ENCODE assay signal across 13 cellular contexts in the genomic region with DNA sequence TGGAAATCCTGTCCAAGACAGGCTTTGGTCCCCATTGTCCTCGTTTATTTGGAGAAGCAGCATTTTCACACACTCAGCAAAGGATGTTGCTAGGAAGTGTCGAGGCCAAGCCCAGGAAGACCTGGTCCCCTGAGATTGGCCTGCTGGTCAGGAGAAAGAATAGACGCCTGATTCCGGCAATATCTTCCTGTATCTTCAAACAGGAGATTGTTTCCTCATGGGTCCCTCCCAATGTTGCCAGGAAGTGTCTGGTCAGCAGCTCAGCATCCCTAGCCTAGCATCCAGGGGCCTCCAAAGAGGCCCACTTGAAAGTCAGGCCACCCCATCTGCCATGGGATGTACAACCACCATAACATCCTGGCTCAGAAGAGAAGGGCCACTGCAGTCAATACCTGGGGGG. TPM values are rescaled to one million over a fixed set of nuclear protein-coding genes. Genes with fewer than 3 reads are reported as not detected.
"Had no signal": no experiment of that assay in that cellular context is flagged by ENCODE, and none has a peak within 500 bp of the region (broad histone marks: within the 10 kb centered on the region; RNA-seq: fewer than 3 reads in every experiment).

No MANE protein-coding gene starts in this region.

RNA-seq across cellular contexts. Expression of gene HSFX4, which starts 2.0 kb away (rescaled TPM):
- total RNA-seq: activated B cell treated with CpG ODN at 0.5 μM for 24 hours; activated CD4-positive, alpha-beta memory T cell treated with anti-CD3 and anti-CD28 coated beads, Interleukin-2, amount 10 ng/mL, durations not matched to agents 7 days and 5 days; activated CD4-positive, alpha-beta T cell treated with anti-CD3 and anti-CD28 coated beads, Interleukin-2, amount 10 ng/mL, durations not matched to agents 7 days and 5 days; activated CD8-positive, alpha-beta T cell treated with anti-CD3 and anti-CD28 coated beads, Interleukin-2, amount 10 ng/mL, durations not matched to agents 7 days and 5 days; activated naive CD8-positive, alpha-beta T cell treated with anti-CD3 and anti-CD28 coated beads, Interleukin-2, amount 10 ng/mL, durations not matched to agents 7 days and 5 days; activated T-helper 2 cell treated with anti-CD3 and anti-CD28 coated beads, Interferon-gamma antibody, Interleukin-2, Interleukin-4, amounts not matched to agents 10 μg/mL and 5 μg/mL and 100 μg/mL, durations not matched to agents 14 hours and 24 hours and 36 hours; ascending aorta; body of pancreas; breast epithelium; cardiac muscle cell; chondrocyte had no signal
- polyA plus RNA-seq: cardiac muscle cell had no signal

RNA-seq across cellular contexts. Expression of gene MAGEA8, which starts 50.4 kb away (rescaled TPM):
- total RNA-seq: activated B cell treated with CpG ODN at 0.5 μM for 24 hours; activated CD4-positive, alpha-beta memory T cell treated with anti-CD3 and anti-CD28 coated beads, Interleukin-2, amount 10 ng/mL, durations not matched to agents 7 days and 5 days; activated CD4-positive, alpha-beta T cell treated with anti-CD3 and anti-CD28 coated beads, Interleukin-2, amount 10 ng/mL, durations not matched to agents 7 days and 5 days; activated CD8-positive, alpha-beta memory T cell treated with anti-CD3 and anti-CD28 coated beads, Interleukin-2, amount 10 ng/mL, durations not matched to agents 7 days and 5 days; activated CD8-positive, alpha-beta T cell treated with anti-CD3 and anti-CD28 coated beads, Interleukin-2, amount 10 ng/mL, durations not matched to agents 7 days and 5 days; activated naive CD8-positive, alpha-beta T cell treated with anti-CD3 and anti-CD28 coated beads, Interleukin-2, amount 10 ng/mL, durations not matched to agents 7 days and 5 days; activated T-helper 2 cell treated with anti-CD3 and anti-CD28 coated beads, Interferon-gamma antibody, Interleukin-2, Interleukin-4, amounts not matched to agents 10 μg/mL and 5 μg/mL and 100 μg/mL, durations not matched to agents 14 hours and 24 hours and 36 hours; ascending aorta; body of pancreas; breast epithelium; cardiac muscle cell; chondrocyte had no signal
- polyA plus RNA-seq: adipose tissue had no signal
